ENCODE assay signal across 1 cellular context in the genomic region with DNA sequence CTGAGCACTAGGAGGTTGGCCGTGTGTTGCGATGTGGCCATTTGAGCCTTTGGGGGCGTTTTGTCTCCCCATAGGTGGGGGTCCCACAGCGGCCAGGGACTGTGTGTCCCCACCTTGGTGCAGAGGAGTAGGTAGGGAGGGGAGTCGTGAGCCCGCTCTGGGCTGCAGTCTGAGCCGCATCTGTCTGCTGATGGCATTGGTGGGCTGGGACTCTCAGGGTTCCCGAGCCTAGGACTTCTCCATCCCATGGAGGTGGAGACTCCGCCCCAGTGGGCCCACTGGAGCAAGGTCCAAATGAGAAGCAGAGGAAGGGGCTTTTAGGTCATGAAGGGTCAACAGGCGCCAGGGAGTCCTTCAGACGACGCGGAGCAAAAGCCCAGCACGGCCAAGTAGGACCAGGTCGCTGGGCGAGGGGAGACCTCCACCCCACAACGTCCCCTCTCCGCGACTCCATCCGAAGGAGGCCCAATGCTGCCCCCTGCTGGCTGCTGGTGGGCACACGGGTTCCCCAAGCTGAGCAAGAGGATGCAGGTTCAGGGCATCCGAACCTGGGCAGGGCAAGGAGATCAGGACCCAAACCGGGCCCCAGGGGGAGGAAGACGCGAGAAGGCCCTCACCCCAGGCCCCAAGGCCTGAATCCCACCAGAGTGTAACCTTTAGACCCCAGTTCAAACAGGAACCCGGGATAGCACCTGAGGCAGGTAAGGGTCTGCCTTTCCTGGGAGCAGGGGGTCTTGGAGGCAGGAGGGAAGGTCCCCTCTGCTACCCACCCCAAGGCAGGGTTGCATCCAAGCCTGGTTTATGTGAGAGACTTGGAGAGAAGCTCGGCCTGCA.
TF ChIP-seq lines count a peak whose summit lies in the region.

No MANE protein-coding gene starts in this region.

TF ChIP-seq in H1, 55 proteins besides CTCF, POLR2A, EP300 and RAD21 (continued from another document):
- TF ChIP-seq GABPA (IDR thresholded peaks at IDR 0.05; ENCODE audit: borderline replicate concordance, insufficient read depth, low read length) = no peak
- no peak for TF ChIP-seq SP2 (IDR thresholded peaks at IDR 0.05; ENCODE audit: low read length)
- TF ChIP-seq SIRT6 (IDR thresholded peaks at IDR 0.05; ENCODE audit: low read length) = no peak
- TF ChIP-seq, protein P1, sequence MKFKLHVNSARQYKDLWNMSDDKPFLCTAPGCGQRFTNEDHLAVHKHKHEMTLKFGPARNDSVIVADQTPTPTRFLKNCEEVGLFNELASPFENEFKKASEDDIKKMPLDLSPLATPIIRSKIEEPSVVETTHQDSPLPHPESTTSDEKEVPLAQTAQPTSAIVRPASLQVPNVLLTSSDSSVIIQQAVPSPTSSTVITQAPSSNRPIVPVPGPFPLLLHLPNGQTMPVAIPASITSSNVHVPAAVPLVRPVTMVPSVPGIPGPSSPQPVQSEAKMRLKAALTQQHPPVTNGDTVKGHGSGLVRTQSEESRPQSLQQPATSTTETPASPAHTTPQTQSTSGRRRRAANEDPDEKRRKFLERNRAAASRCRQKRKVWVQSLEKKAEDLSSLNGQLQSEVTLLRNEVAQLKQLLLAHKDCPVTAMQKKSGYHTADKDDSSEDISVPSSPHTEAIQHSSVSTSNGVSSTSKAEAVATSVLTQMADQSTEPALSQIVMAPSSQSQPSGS (IDR thresholded peaks at IDR 0.05; ENCODE audit: low read length) = no peak
- no peak for TF ChIP-seq HDAC6 (IDR thresholded peaks at IDR 0.05; ENCODE audit: low read depth, low read length)
- no peak for TF ChIP-seq TCF12 (IDR thresholded peaks at IDR 0.05; ENCODE audit: low read depth, low read length)
- TF ChIP-seq TAF1 (IDR thresholded peaks at IDR 0.05; ENCODE audit: low read depth, low read length) = no peak
- no peak for TF ChIP-seq EGR1 (IDR thresholded peaks at IDR 0.05; ENCODE audit: borderline replicate concordance, low read depth, low read length)
- TF ChIP-seq SAP30 (IDR thresholded peaks at IDR 0.05; ENCODE audit: insufficient read depth, insufficient replicate concordance, low read length) = no peak
